ENCODE assay signal across 8 cellular contexts in genomic region chr1:26431979-26432695, GRCh38. TPM values are rescaled to one million over a fixed set of nuclear protein-coding genes. Genes with fewer than 3 reads are reported as not detected.
A peak's percentile ranks its signal among the peaks of the same experiment; 100 is the strongest.
DNase-seq lines count a peak whose midpoint lies in the region; TF ChIP-seq lines count a peak whose summit lies in the region.

TSS of gene DHDDS (plus strand) at chr1:26432321. CDS start at chr1:26432946, 625 bp downstream.

- TF ChIP-seq CTCF in MM.1S (IDR thresholded peaks at IDR 0.05; ENCODE audit: low read length) = no peak
- TF ChIP-seq CTCF in fibroblast of the aortic adventitia (IDR thresholded peaks at IDR 0.05; ENCODE audit: insufficient read depth, low read length) = no peak
- no peak for TF ChIP-seq CTCF in neural crest cell (conservative IDR thresholded peaks at IDR 0.05)

- peak within 1 kb of the TSS; percentile 33; the same call in 1 of the 2 replicates for H3K27ac ChIP-seq in MM.1S (ENCODE audit: low read length)
- H3K27ac ChIP-seq in stomach smooth muscle (ENCODE audit: low read length) = peak within 1 kb of the TSS; percentile 76

- peak within 1 kb of the TSS; percentile 87 for H3K4me2 ChIP-seq in MM.1S (ENCODE audit: low read depth, low read length)

- H3F3A ChIP-seq in MM.1S (ENCODE audit: insufficient read depth, low read length) = 0 out of 2 replicates have a peak, but pooled peaks cover 3% of the 10 kb centered on the region

- H3K36me3 ChIP-seq in ES-I3 (ENCODE audit: insufficient read depth, low read length) = peaks cover 9% of the 10 kb centered on the region
- peaks cover 10% of the 10 kb centered on the region for H3K36me3 ChIP-seq in HAP-1 (replicated peaks)
- 0 out of 2 replicates have a peak, but pooled peaks cover 4% of the 10 kb centered on the region for H3K36me3 ChIP-seq in MM.1S (replicated peaks; ENCODE audit: insufficient read depth, low read length)
- H3K36me3 ChIP-seq in stomach smooth muscle (ENCODE audit: control insufficient read depth in 2 of 2, insufficient read depth in 2 of 2, low read length in 2 of 2) = peaks cover 2 to 3% of the 10 kb centered on the region in 2 donors

- peaks cover 20% of the 10 kb centered on the region for H3K79me2 ChIP-seq in MM.1S (ENCODE audit: low read length)

- in situ Hi-C loops in HAP-1 (cut with MboI; ENCODE audit: low sequenced_read_pairs) = no loop called here

- peak within 1 kb of the TSS; percentile 96 for H3K4me3 Mint-ChIP-seq in neural crest cell

- no peaks in the 10 kb centered on the region for H3K9me2 ChIP-seq in MM.1S (replicated peaks; ENCODE audit: insufficient read depth, low read length)

- peaks cover 29% of the 10 kb centered on the region for H3K4me1 Mint-ChIP-seq in neural crest cell

- H3K27me3 ChIP-seq in HAP-1 (ENCODE audit: low read depth) (no peaks in the 10 kb centered on the region), MM.1S (replicated peaks; ENCODE audit: insufficient read depth, low read length) (peaks cover 20% of the 10 kb centered on the region), stomach smooth muscle (ENCODE audit: control insufficient read depth in 1 of 2, insufficient read depth in 2 of 2, low read length in 2 of 2) (no peaks in the 10 kb centered on the region)

- peak within 1 kb of the TSS; percentile 71 for H3K4me3 ChIP-seq in HAP-1
- peak within 1 kb of the TSS; percentile 78 for H3K4me3 ChIP-seq in MM.1S (ENCODE audit: low read length)
- H3K4me3 ChIP-seq in fibroblast of the aortic adventitia (ENCODE audit: low read depth, low read length) = peak within 1 kb of the TSS; percentile 96
- peak within 1 kb of the TSS; percentile 94 to 98 for H3K4me3 ChIP-seq in stomach smooth muscle (ENCODE audit: low read length in 2 of 2)

- H3K9me3 ChIP-seq in ES-I3 (ENCODE audit: control insufficient read depth, insufficient read depth, low read length) (no peaks in the 10 kb centered on the region), HAP-1 (no peaks in the 10 kb centered on the region), MM.1S (replicated peaks; ENCODE audit: insufficient read depth, low read length) (no peaks in the 10 kb centered on the region), stomach smooth muscle (ENCODE audit: control insufficient read depth in 2 of 2, low read length in 2 of 2) (no peaks in the 10 kb centered on the region)

- peak within 1 kb of the TSS; percentile 95 for H3K9ac ChIP-seq in ES-I3 (ENCODE audit: low read depth, low read length)
- peak within 1 kb of the TSS; percentile 71 for H3K9ac ChIP-seq in MM.1S (ENCODE audit: low read length)
- peak within 1 kb of the TSS; percentile 74 to 97 for H3K9ac ChIP-seq in stomach smooth muscle (ENCODE audit: low read length in 2 of 2)

- H4K20me1 ChIP-seq in MM.1S (ENCODE audit: insufficient read depth, low read length) = no peaks in the 10 kb centered on the region

- DNase-seq in HAP-1 (ENCODE audit: low spot score in 2 of 2) (peak; percentile 96 to 98), MM.1S (peak; percentile 98), SIG-M5 (lab: John Stamatoyannopoulos, UW) (peak; percentile 75), activated gamma-delta T cell (lab: John Stamatoyannopoulos, UW) (peak; percentile 96), fibroblast of the aortic adventitia (ENCODE audit: low read depth) (peak; percentile 98), neural crest cell (ENCODE audit: low read depth, low spot score) (peak; percentile 92)

- H3K4me1 ChIP-seq in ES-I3 (ENCODE audit: insufficient read depth, low read length) (no peaks in the 10 kb centered on the region), HAP-1 (peaks cover 22% of the 10 kb centered on the region), MM.1S (ENCODE audit: low read length) (peaks cover 8% of the 10 kb centered on the region; the same call in 1 of the 2 replicates), stomach smooth muscle (ENCODE audit: control insufficient read depth, insufficient read depth, low read length) (peaks cover 24% of the 10 kb centered on the region)

- peak within 1 kb of the TSS; percentile 98 for H3K27ac Mint-ChIP-seq in neural crest cell (ENCODE audit: unreplicated experiment)

- no peaks in the 10 kb centered on the region for H3K27me3 Mint-ChIP-seq in neural crest cell (ENCODE audit: low read depth)

- no peaks in the 10 kb centered on the region for H3K9me3 Mint-ChIP-seq in neural crest cell

- H2AFZ ChIP-seq in MM.1S (ENCODE audit: low read length) = peak within 1 kb of the TSS; percentile 83

- peaks cover 19% of the 10 kb centered on the region for H3K36me3 Mint-ChIP-seq in neural crest cell (ENCODE audit: low read depth)

RNA-seq across cellular contexts. Expression of gene DHDDS, which starts in this region (rescaled TPM):
- total RNA-seq in fibroblast of the aortic adventitia (ENCODE audit: low replicate concordance) (46.0 and 55.7 TPM in 2 replicates), neural crest cell (34.9 and 40.1 TPM in 2 replicates)

Comparison
In these comparisons a context has a peak if more than half of its experiments do, and no peak if none do; other contexts are left out.
1. Peak in every context shown above with its lines: DNase-seq, H3K4me3 ChIP-seq and H3K27ac ChIP-seq.